ENCODE assay signal across 14 cellular contexts in genomic region chr5:77425420-77425819, GRCh38.
"Had no signal": no experiment of that assay in that cellular context is flagged by ENCODE, and none has a peak within 500 bp of the region (broad histone marks: within the 10 kb centered on the region; RNA-seq: fewer than 3 reads in every experiment).

No MANE protein-coding gene starts in this region.

- H3K4me1 ChIP-seq: heart right ventricle, testis had no signal

- H3K27me3 ChIP-seq: heart right ventricle, sigmoid colon, stomach, testis had no signal

- H3K36me3 ChIP-seq: sigmoid colon had no signal

- ATAC-seq: activated T-cell treated with anti-CD3 and anti-CD28 coated beads, Interleukin-2, amount 50 U/mL, for 4 hours had no signal

- H3K4me3 ChIP-seq: heart right ventricle, sigmoid colon, stomach, testis had no signal

- H3K27ac ChIP-seq: heart right ventricle, testis had no signal

- H3K9me3 ChIP-seq: sigmoid colon, stomach, testis had no signal

- DNase-seq: activated CD4-positive, alpha-beta memory T cell treated with anti-CD3 and anti-CD28 coated beads for 36 hours; activated CD4-positive, alpha-beta T cell treated with anti-CD3 and anti-CD28 coated beads for 36 hours; activated effector memory CD4-positive, alpha-beta T cell treated with anti-CD3 and anti-CD28 coated beads, Interleukin-2, amount 50 U/mL, for 16 hours; activated T-cell treated with anti-CD3 and anti-CD28 coated beads, Interleukin-2, amount 50 U/mL, for 4 hours; amniotic stem cell; effector memory CD4-positive, alpha-beta T cell; heart right ventricle; mesendoderm; nucleus accumbens; SIG-M5; sigmoid colon; stimulated activated CD4-positive, alpha-beta T cell treated with anti-CD3 and anti-CD28 coated beads, Interleukin-1b, Interleukin-23, amount 100 ng/mL, for 48 hours; stomach; testis had no signal
